29 cellular contexts compared by ENCODE assay signal in genomic region chr9:94771096-94771495, GRCh38.
"Had no signal": no experiment of that assay in that cellular context is flagged by ENCODE, and none has a peak within 500 bp of the region (broad histone marks: within the 10 kb centered on the region; RNA-seq: fewer than 3 reads in every experiment).

No MANE protein-coding gene starts in this region.

- H3K4me1 ChIP-seq: body of pancreas, suprapubic skin had no signal

- H3K4me3 Mint-ChIP-seq: activated naive CD8-positive, alpha-beta T cell; activated T-helper 1 cell treated with anti-CD3 and anti-CD28 coated beads, Interleukin-12 subunit alpha, Interleukin-12 subunit beta, Interleukin-2, Interleukin-4 antibody, amounts not matched to agents 30 ng/mL and 10 ng/mL and 1 ng/mL, durations not matched to agents 14 hours and 24 hours and 36 hours; mesothelial cell of epicardium; nephron progenitor cell; stimulated activated effector memory CD8-positive, alpha-beta T cell treated with anti-CD3 and anti-CD28 coated beads, Interleukin-12 subunit alpha, Interleukin-12 subunit beta, amount 100 ng/mL, for 72 hours; stimulated activated naive CD8-positive, alpha-beta T cell treated with anti-CD3 and anti-CD28 coated beads, Interleukin-15, amount 100 ng/mL, for 72 hours; T-helper 2 cell treated with Interferon-gamma antibody and Interleukin-4, amounts not matched to agents 5 μg/mL and 100 μg/mL, for 36 hours had no signal

- H3K27me3 ChIP-seq: body of pancreas, cardiac muscle cell, gastroesophageal sphincter, ovary, right lobe of liver, suprapubic skin, tibial nerve had no signal

- H3K9me3 Mint-ChIP-seq: activated T-helper 1 cell treated with anti-CD3 and anti-CD28 coated beads, Interleukin-12 subunit alpha, Interleukin-12 subunit beta, Interleukin-2, Interleukin-4 antibody, amounts not matched to agents 30 ng/mL and 10 ng/mL and 1 ng/mL, durations not matched to agents 14 hours and 24 hours and 36 hours; mesothelial cell of epicardium; naive B cell; nephron progenitor cell; stimulated activated effector memory CD8-positive, alpha-beta T cell treated with anti-CD3 and anti-CD28 coated beads, Interleukin-12 subunit alpha, Interleukin-12 subunit beta, amount 100 ng/mL, for 72 hours; stimulated activated naive CD8-positive, alpha-beta T cell treated with anti-CD3 and anti-CD28 coated beads, Interleukin-15, amount 100 ng/mL, for 72 hours; T-helper 2 cell treated with Interferon-gamma antibody and Interleukin-4, amounts not matched to agents 5 μg/mL and 100 μg/mL, for 36 hours had no signal

- DNase-seq: activated CD4-positive, alpha-beta T cell treated with anti-CD3 and anti-CD28 coated beads, Interleukin-2, amount 50 U/mL, for 1 hour; activated CD4-positive, CD25-positive, alpha-beta regulatory T cell treated with anti-CD3 and anti-CD28 coated beads, Interleukin-2, amount 50 U/mL, for 72 hours; activated gamma-delta T cell; activated T-cell treated with anti-CD3 and anti-CD28 coated beads for 4 hours; aorta; body of pancreas; cortex of kidney; hippocampal formation; left colon; mammary epithelial cell; naive B cell; nephron progenitor cell; ovary; right lobe of liver; stimulated activated CD4-positive, alpha-beta T cell treated with anti-CD3 and anti-CD28 coated beads, Interleukin-4, amount 100 ng/mL, for 24 hours; stimulated activated naive CD8-positive, alpha-beta T cell treated with anti-CD3 and anti-CD28 coated beads, Interleukin-15, amount 100 ng/mL, for 72 hours; T-helper 1 cell had no signal

- H3K27me3 Mint-ChIP-seq: activated naive CD8-positive, alpha-beta T cell; naive B cell; progenitor cell of endocrine pancreas; stimulated activated naive CD8-positive, alpha-beta T cell treated with anti-CD3 and anti-CD28 coated beads, Interleukin-15, amount 100 ng/mL, for 72 hours had no signal

- H3K27ac Mint-ChIP-seq: activated naive CD8-positive, alpha-beta T cell; activated T-helper 1 cell treated with anti-CD3 and anti-CD28 coated beads, Interleukin-12 subunit alpha, Interleukin-12 subunit beta, Interleukin-2, Interleukin-4 antibody, amounts not matched to agents 30 ng/mL and 10 ng/mL and 1 ng/mL, durations not matched to agents 14 hours and 24 hours and 36 hours; mesothelial cell of epicardium; nephron progenitor cell; progenitor cell of endocrine pancreas; stimulated activated naive CD8-positive, alpha-beta T cell treated with anti-CD3 and anti-CD28 coated beads, Interleukin-15, amount 100 ng/mL, for 72 hours; T-helper 2 cell treated with Interferon-gamma antibody and Interleukin-4, amounts not matched to agents 5 μg/mL and 100 μg/mL, for 36 hours had no signal

- H3K36me3 ChIP-seq: cardiac muscle cell, gastroesophageal sphincter, ovary, right lobe of liver, suprapubic skin had no signal

- ATAC-seq: body of pancreas; gastroesophageal sphincter; right lobe of liver; stimulated activated effector memory CD8-positive, alpha-beta T cell treated with anti-CD3 and anti-CD28 coated beads, Interleukin-12 subunit alpha, Interleukin-12 subunit beta, amount 100 ng/mL, for 72 hours; stimulated activated naive CD8-positive, alpha-beta T cell treated with anti-CD3 and anti-CD28 coated beads, Interleukin-15, amount 100 ng/mL, for 72 hours had no signal

- H3K36me3 Mint-ChIP-seq: stimulated activated effector memory CD8-positive, alpha-beta T cell treated with anti-CD3 and anti-CD28 coated beads, Interleukin-12 subunit alpha, Interleukin-12 subunit beta, amount 100 ng/mL, for 72 hours had no signal

- H3K9me3 ChIP-seq: body of pancreas, gastroesophageal sphincter, ovary, right lobe of liver, suprapubic skin, tibial nerve had no signal

- H3K27ac ChIP-seq: body of pancreas, cardiac muscle cell, gastroesophageal sphincter, ovary, right lobe of liver, suprapubic skin, tibial nerve had no signal

- FAIRE-seq: endothelial cell of umbilical vein, keratinocyte had no signal

- H3K4me3 ChIP-seq: body of pancreas, cardiac muscle cell, gastroesophageal sphincter, ovary, right lobe of liver, suprapubic skin, tibial nerve had no signal
